9 cellular contexts compared by ENCODE assay signal in genomic region chr3:150238995-150239612, GRCh38.
A peak's percentile ranks its signal among the peaks of the same experiment; 100 is the strongest.
DNase-seq lines count a peak whose midpoint lies in the region; ATAC-seq, FAIRE-seq and TF ChIP-seq lines count a peak whose summit lies in the region.
"Had no signal": no experiment of that assay in that cellular context is flagged by ENCODE, and none has a peak within 500 bp of the region (broad histone marks: within the 10 kb centered on the region; RNA-seq: fewer than 3 reads in every experiment).

No MANE protein-coding gene starts in this region.

- H3K27ac ChIP-seq in GM23338 (ENCODE audit: low read depth) (no peak overlapping the region), pancreas (peak overlapping the region in 1 of 4 donors; percentile 44), Karpas-422 (ENCODE audit: low read length) (no peak overlapping the region)

- H3K9me3 ChIP-seq in pancreas (no peaks in the 10 kb centered on the region), Karpas-422 (ENCODE audit: low read length) (no peaks in the 10 kb centered on the region)

- DNase-seq in GM23338 (ENCODE audit: low spot score) (peak; percentile 88), NCI-H2171 treated with DMSO at 0.1 percent for 48 hours (lab: John Stamatoyannopoulos, UW) (peak; percentile 78), chondrocyte (ENCODE audit: low spot score) (no peak), pancreas (peak in 2 of 6 donors; percentile 19 to 23), 8988T (no peak), Karpas-422 (no peak)
- DNase-seq in activated CD4-positive, alpha-beta T cell treated with anti-CD3 and anti-CD28 coated beads, Interleukin-2, amount 10 ng/mL, durations not matched to agents 7 days and 5 days: no peak
- DNase-seq: nucleus accumbens had no signal

- POLR2A ChIA-PET in activated CD4-positive, alpha-beta T cell treated with anti-CD3 and anti-CD28 coated beads, Interleukin-2, amount 10 ng/mL, durations not matched to agents 7 days and 5 days (lab: Charles Lee): no interaction called here

- H3K27ac Mint-ChIP-seq in GM23338: no peak overlapping the region; the same call in 1 of the 2 replicates
- H3K27ac Mint-ChIP-seq in chondrocyte (ENCODE audit: unreplicated experiment): no peak overlapping the region
- H3K27ac Mint-ChIP-seq in activated CD4-positive, alpha-beta T cell treated with anti-CD3 and anti-CD28 coated beads, Interleukin-2, amount 10 ng/mL, durations not matched to agents 7 days and 5 days: no peak overlapping the region

- H3K4me3 ChIP-seq in GM23338: no peak overlapping the region
- H3K4me3 ChIP-seq in pancreas: peak overlapping the region in 1 of 4 donors; percentile 17
- H3K4me3 ChIP-seq in Karpas-422 (ENCODE audit: low read length): no peak overlapping the region

- CTCF ChIA-PET in activated CD4-positive, alpha-beta T cell treated with anti-CD3 and anti-CD28 coated beads, Interleukin-2, amount 10 ng/mL, durations not matched to agents 7 days and 5 days (lab: Charles Lee): interaction anchor here (0.6 to 1.3 kb wide), 2 partner anchors 10 to 168 kb away, joined by 3 read pairs; no protein-coding TSS in a partner anchor

- no peaks in the 10 kb centered on the region for H3K79me2 ChIP-seq in GM23338 (replicated peaks; ENCODE audit: insufficient read depth)
- no peaks in the 10 kb centered on the region for H3K79me2 ChIP-seq in Karpas-422 (ENCODE audit: low read length)

- H3K36me3 Mint-ChIP-seq in GM23338 (ENCODE audit: low read depth) (no peaks in the 10 kb centered on the region), chondrocyte (ENCODE audit: low read depth) (no peaks in the 10 kb centered on the region)
- no peaks in the 10 kb centered on the region for H3K36me3 Mint-ChIP-seq in activated CD4-positive, alpha-beta T cell treated with anti-CD3 and anti-CD28 coated beads, Interleukin-2, amount 10 ng/mL, durations not matched to agents 7 days and 5 days (ENCODE audit: low read depth)

- no peaks in the 10 kb centered on the region for H3K36me3 ChIP-seq in GM23338 (ENCODE audit: insufficient read depth)
- no peaks in the 10 kb centered on the region for H3K36me3 ChIP-seq in pancreas
- H3K36me3 ChIP-seq in Karpas-422 (ENCODE audit: insufficient read depth, low read length): no peaks in the 10 kb centered on the region

- intact Hi-C loops in pancreas (cut with DNase I): no loop called here

- TF ChIP-seq CTCF in GM23338 (conservative IDR thresholded peaks at IDR 0.05; ENCODE audit: low read depth in 2 of 2) (peak; percentile 84 to 94), chondrocyte (IDR thresholded peaks at IDR 0.05) (peak; percentile 71), pancreas (IDR thresholded peaks at IDR 0.05) (peak in 2 of 4 donors; percentile 16 to 23)

- peaks cover 1% of the 10 kb centered on the region for H3K27me3 Mint-ChIP-seq in GM23338 (ENCODE audit: insufficient read depth, low read depth, poor library complexity)
- H3K27me3 Mint-ChIP-seq in chondrocyte (ENCODE audit: low read depth): no peaks in the 10 kb centered on the region
- H3K27me3 Mint-ChIP-seq in activated CD4-positive, alpha-beta T cell treated with anti-CD3 and anti-CD28 coated beads, Interleukin-2, amount 10 ng/mL, durations not matched to agents 7 days and 5 days: peaks cover 10% of the 10 kb centered on the region

- H3K4me1 ChIP-seq in GM23338 (ENCODE audit: insufficient read depth): peaks cover 13% of the 10 kb centered on the region
- peaks cover 0 to 14% (median 11%) of the 10 kb centered on the region in 3 donors for H3K4me1 ChIP-seq in pancreas
- peaks cover 6% of the 10 kb centered on the region for H3K4me1 ChIP-seq in Karpas-422 (ENCODE audit: low read length)

- ATAC-seq in GM23338: peak; percentile 93
- peak; percentile 75 to 86 (median 84) for ATAC-seq in pancreas
- ATAC-seq in GM19023 (IDR thresholded peaks at IDR 0.05; ENCODE audit: unreplicated experiment): no peak

- no peak for FAIRE-seq in pancreas (lab: Jason Lieb, UNC)

- no peak overlapping the region for H3K9ac ChIP-seq in Karpas-422 (ENCODE audit: low read length)

- H3K9me2 ChIP-seq in GM23338 (ENCODE audit: insufficient read depth) (no peaks in the 10 kb centered on the region), Karpas-422 (replicated peaks; ENCODE audit: insufficient read depth, low read length) (no peaks in the 10 kb centered on the region)

- H3K4me2 ChIP-seq in GM23338: no peak overlapping the region
- H3K4me2 ChIP-seq in Karpas-422 (ENCODE audit: low read depth, low read length, poor library complexity, severe bottlenecking): no peak overlapping the region

- H3K27me3 ChIP-seq in GM23338 (ENCODE audit: insufficient read depth) (no peaks in the 10 kb centered on the region), pancreas (no peaks in the 10 kb centered on the region), Karpas-422 (ENCODE audit: low read length) (no peaks in the 10 kb centered on the region)

- H3F3A ChIP-seq in GM23338 (replicated peaks; ENCODE audit: low read depth): no peaks in the 10 kb centered on the region

- H3K9me3 Mint-ChIP-seq in GM23338 (no peaks in the 10 kb centered on the region), chondrocyte (ENCODE audit: low read depth) (peaks cover 4% of the 10 kb centered on the region)
- H3K9me3 Mint-ChIP-seq in activated CD4-positive, alpha-beta T cell treated with anti-CD3 and anti-CD28 coated beads, Interleukin-2, amount 10 ng/mL, durations not matched to agents 7 days and 5 days: no peaks in the 10 kb centered on the region

- H3K4me1 Mint-ChIP-seq in GM23338: peaks cover 29% of the 10 kb centered on the region
- H3K4me1 Mint-ChIP-seq in chondrocyte (ENCODE audit: low read depth): peaks cover 76% of the 10 kb centered on the region
- no peaks in the 10 kb centered on the region for H3K4me1 Mint-ChIP-seq in activated CD4-positive, alpha-beta T cell treated with anti-CD3 and anti-CD28 coated beads, Interleukin-2, amount 10 ng/mL, durations not matched to agents 7 days and 5 days

- no peaks in the 10 kb centered on the region for H4K20me1 ChIP-seq in GM23338 (replicated peaks; ENCODE audit: insufficient read depth)
- H4K20me1 ChIP-seq in Karpas-422 (ENCODE audit: insufficient read depth, low read depth, low read length): no peaks in the 10 kb centered on the region

- WGBS in pancreas, 2 donors: 44 to 54% methylated on average over 5 of the region's 5 CpGs

- H3K4me3 Mint-ChIP-seq in GM23338 (no peak overlapping the region), chondrocyte (ENCODE audit: unreplicated experiment) (no peak overlapping the region)
- no peak overlapping the region for H3K4me3 Mint-ChIP-seq in activated CD4-positive, alpha-beta T cell treated with anti-CD3 and anti-CD28 coated beads, Interleukin-2, amount 10 ng/mL, durations not matched to agents 7 days and 5 days

- H2AFZ ChIP-seq in GM23338: peak overlapping the region; percentile 6; the same call in 1 of the 2 replicates
- H2AFZ ChIP-seq in Karpas-422 (ENCODE audit: low read length): no peak overlapping the region

TF ChIP-seq in GM23338, 12 proteins besides CTCF, POLR2A, EP300 and RAD21:
- TF ChIP-seq ETS1 (IDR thresholded peaks at IDR 0.05) (peak; percentile 50; the same call in 1 of the 2 replicates), STAT1 (IDR thresholded peaks at IDR 0.05; ENCODE audit: unreplicated experiment) (no peak), NANOG (IDR thresholded peaks at IDR 0.05; ENCODE audit: borderline replicate concordance) (no peak)

Comparison
In these comparisons a context has a peak if more than half of its experiments do, and no peak if none do; other contexts are left out.
1. DNase-seq: peak in GM23338 (single experiment) and NCI-H2171 treated with DMSO at 0.1 percent for 48 hours (single experiment); none in chondrocyte (single experiment), activated CD4-positive, alpha-beta T cell treated with anti-CD3 and anti-CD28 coated beads, Interleukin-2, amount 10 ng/mL, durations not matched to agents 7 days and 5 days (single experiment), 8988T (single experiment) and Karpas-422 (single experiment).